Comparison of ENCODE assay signal across 8 cellular contexts in genomic region chr9:117704024-117704575, GRCh38. TPM values are rescaled to one million over a fixed set of nuclear protein-coding genes. Genes with fewer than 3 reads are reported as not detected.
A peak's percentile ranks its signal among the peaks of the same experiment; 100 is the strongest.
DNase-seq lines count a peak whose midpoint lies in the region; ATAC-seq and TF ChIP-seq lines count a peak whose summit lies in the region.

TSS of gene TLR4 (plus strand) at chr9:117704403. CDS start at chr9:117704473, 70 bp downstream.

- no peak for TF ChIP-seq CTCF in WTC11 (IDR thresholded peaks at IDR 0.05)
- no peak for TF ChIP-seq CTCF in heart left ventricle (IDR thresholded peaks at IDR 0.05)
- no peak for TF ChIP-seq CTCF in prostate gland (IDR thresholded peaks at IDR 0.05)

- H3K9me3 Mint-ChIP-seq in CD4-positive, CD25-positive, alpha-beta regulatory T cell, result peaks cover 0 to 11% (median 0%) of the 10 kb centered on the region in 7 donors
- H3K9me3 Mint-ChIP-seq in WTC11, result no peaks in the 10 kb centered on the region

- H3K36me3 ChIP-seq in CD4-positive, CD25-positive, alpha-beta regulatory T cell (ENCODE audit: control insufficient read depth, insufficient read depth, low read length), result no peaks in the 10 kb centered on the region
- H3K36me3 ChIP-seq in heart left ventricle (peaks cover 0 to 14% (median 11%) of the 10 kb centered on the region in 9 donors), prostate gland (no peaks in the 10 kb centered on the region)

- no peak within 1 kb of the TSS for H3K27ac ChIP-seq in CD4-positive, CD25-positive, alpha-beta regulatory T cell (ENCODE audit: insufficient read depth, low read length, poor library complexity, severe bottlenecking)
- peak within 1 kb of the TSS; percentile 75 to 95 (median 85) for H3K27ac ChIP-seq in heart left ventricle
- peak within 1 kb of the TSS; percentile 45 to 58 for H3K27ac ChIP-seq in prostate gland

- 25 to 29% (median 27%) methylated on average over 11 to 13 of the region's 13 CpGs for WGBS in heart left ventricle, 4 donors
- WGBS in prostate gland, result 19% methylated on average over 13 of the region's 13 CpGs

- no peaks in the 10 kb centered on the region for H3K27me3 ChIP-seq in CD4-positive, CD25-positive, alpha-beta regulatory T cell (ENCODE audit: control insufficient read depth, insufficient read depth, low read length)
- H3K27me3 ChIP-seq in heart left ventricle (no peaks in the 10 kb centered on the region), prostate gland (replicated peaks; ENCODE audit: insufficient read depth) (no peaks in the 10 kb centered on the region)

- POLR2A ChIA-PET in WTC11 (lab: Charles Lee), result interaction anchor here (0.7 kb wide), 1 partner anchor 555 kb away, joined by 6 read pairs; no protein-coding TSS in a partner anchor
- POLR2A ChIA-PET in HEK293T (lab: Yijun Ruan, JAX), result no interaction called here

- peak in 1 of 2 donors; percentile 71 for TF ChIP-seq POLR2A in heart left ventricle (IDR thresholded peaks at IDR 0.05)
- peak; percentile 22 for TF ChIP-seq POLR2A in prostate gland (IDR thresholded peaks at IDR 0.05)

- H3K36me3 Mint-ChIP-seq in CD4-positive, CD25-positive, alpha-beta regulatory T cell, result no peaks in the 10 kb centered on the region
- H3K36me3 Mint-ChIP-seq in WTC11, result no peaks in the 10 kb centered on the region

- no peak within 1 kb of the TSS for H3K27ac Mint-ChIP-seq in CD4-positive, CD25-positive, alpha-beta regulatory T cell
- peak within 1 kb of the TSS; percentile 32; the same call in 1 of the 2 replicates for H3K27ac Mint-ChIP-seq in WTC11

- H3K4me3 Mint-ChIP-seq in CD4-positive, CD25-positive, alpha-beta regulatory T cell, result no peak within 1 kb of the TSS
- H3K4me3 Mint-ChIP-seq in WTC11, result no peak within 1 kb of the TSS

- H3K4me1 Mint-ChIP-seq in CD4-positive, CD25-positive, alpha-beta regulatory T cell, result no peaks in the 10 kb centered on the region
- H3K4me1 Mint-ChIP-seq in WTC11, result peaks cover 11% of the 10 kb centered on the region

- no peaks in the 10 kb centered on the region for H3K9me3 ChIP-seq in CD4-positive, CD25-positive, alpha-beta regulatory T cell (ENCODE audit: control insufficient read depth in 2 of 2, low read length in 2 of 2)
- H3K9me3 ChIP-seq in heart left ventricle (no peaks in the 10 kb centered on the region), prostate gland (no peaks in the 10 kb centered on the region)

- no peak within 1 kb of the TSS for H3K4me3 ChIP-seq in CD4-positive, CD25-positive, alpha-beta regulatory T cell (ENCODE audit: low read depth, low read length)
- peak within 1 kb of the TSS; percentile 11 to 72 (median 59) for H3K4me3 ChIP-seq in heart left ventricle
- peak within 1 kb of the TSS; percentile 8 to 25 for H3K4me3 ChIP-seq in prostate gland

- H3K4me1 ChIP-seq in CD4-positive, CD25-positive, alpha-beta regulatory T cell (ENCODE audit: control insufficient read depth, insufficient read depth, low read length, poor library complexity, severe bottlenecking), result no peaks in the 10 kb centered on the region
- H3K4me1 ChIP-seq in heart left ventricle (peaks cover 0 to 45% (median 12%) of the 10 kb centered on the region in 12 donors), prostate gland (replicated peaks) (no peaks in the 10 kb centered on the region)

- intact Hi-C loops in heart left ventricle (cut with DNase I) (loop anchor here in 2 of 10 donors (5.0 to 10.0 kb wide), 2 partner anchors 59 to 78 kb away; no protein-coding TSS in a partner anchor), prostate gland (cut with DNase I) (no loop called here)

- peak in 1 of 3 donors; percentile 2 for DNase-seq in CD4-positive, CD25-positive, alpha-beta regulatory T cell
- DNase-seq in WTC11 (ENCODE audit: low spot score) (peak; percentile 12), heart left ventricle (peak; percentile 74 to 82 (median 77)), prostate gland (ENCODE audit: low spot score) (peak; percentile 30), HEK293T (ENCODE audit: extremely low spot score) (no peak), NCI-H2107 treated with DMSO at 0.1 percent for 48 hours (lab: John Stamatoyannopoulos, UW; ENCODE audit: unreplicated experiment) (no peak)

- H3K27me3 Mint-ChIP-seq in CD4-positive, CD25-positive, alpha-beta regulatory T cell, result no peaks in the 10 kb centered on the region
- no peaks in the 10 kb centered on the region for H3K27me3 Mint-ChIP-seq in WTC11 (ENCODE audit: low read depth)

- CTCF ChIA-PET in WTC11 (lab: Charles Lee), result interaction anchor here (0.6 kb wide), 1 partner anchor 57 kb away, joined by 3 read pairs; no protein-coding TSS in a partner anchor
- CTCF ChIA-PET in HEK293T (lab: Yijun Ruan, JAX), result no interaction called here

- peak; percentile 46 to 56 for ATAC-seq in CD4-positive, CD25-positive, alpha-beta regulatory T cell (ENCODE audit: low read depth in 2 of 2)
- ATAC-seq in GM19468 (IDR thresholded peaks at IDR 0.05; ENCODE audit: extremely low read depth, unreplicated experiment), result peak; percentile 99
- ATAC-seq in HG03571 (IDR thresholded peaks at IDR 0.05; ENCODE audit: unreplicated experiment), result peak; percentile 100
- ATAC-seq in WTC11, result peak; percentile 82
- ATAC-seq in heart left ventricle, result peak; percentile 68 to 93 (median 91)

TF ChIP-seq in WTC11, 78 proteins besides CTCF, POLR2A, EP300 and RAD21 (continues in another document):
- TF ChIP-seq, protein P1, sequence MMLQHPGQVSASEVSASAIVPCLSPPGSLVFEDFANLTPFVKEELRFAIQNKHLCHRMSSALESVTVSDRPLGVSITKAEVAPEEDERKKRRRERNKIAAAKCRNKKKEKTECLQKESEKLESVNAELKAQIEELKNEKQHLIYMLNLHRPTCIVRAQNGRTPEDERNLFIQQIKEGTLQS (CRISPR knock-in tag; conservative IDR thresholded peaks at IDR 0.05), result no peak
- TF ChIP-seq ELF4 (CRISPR knock-in tag; IDR thresholded peaks at IDR 0.05; ENCODE audit: low read depth) (no peak), GTF2I (CRISPR knock-in tag; conservative IDR thresholded peaks at IDR 0.05) (no peak)
- TF ChIP-seq, protein P2, sequence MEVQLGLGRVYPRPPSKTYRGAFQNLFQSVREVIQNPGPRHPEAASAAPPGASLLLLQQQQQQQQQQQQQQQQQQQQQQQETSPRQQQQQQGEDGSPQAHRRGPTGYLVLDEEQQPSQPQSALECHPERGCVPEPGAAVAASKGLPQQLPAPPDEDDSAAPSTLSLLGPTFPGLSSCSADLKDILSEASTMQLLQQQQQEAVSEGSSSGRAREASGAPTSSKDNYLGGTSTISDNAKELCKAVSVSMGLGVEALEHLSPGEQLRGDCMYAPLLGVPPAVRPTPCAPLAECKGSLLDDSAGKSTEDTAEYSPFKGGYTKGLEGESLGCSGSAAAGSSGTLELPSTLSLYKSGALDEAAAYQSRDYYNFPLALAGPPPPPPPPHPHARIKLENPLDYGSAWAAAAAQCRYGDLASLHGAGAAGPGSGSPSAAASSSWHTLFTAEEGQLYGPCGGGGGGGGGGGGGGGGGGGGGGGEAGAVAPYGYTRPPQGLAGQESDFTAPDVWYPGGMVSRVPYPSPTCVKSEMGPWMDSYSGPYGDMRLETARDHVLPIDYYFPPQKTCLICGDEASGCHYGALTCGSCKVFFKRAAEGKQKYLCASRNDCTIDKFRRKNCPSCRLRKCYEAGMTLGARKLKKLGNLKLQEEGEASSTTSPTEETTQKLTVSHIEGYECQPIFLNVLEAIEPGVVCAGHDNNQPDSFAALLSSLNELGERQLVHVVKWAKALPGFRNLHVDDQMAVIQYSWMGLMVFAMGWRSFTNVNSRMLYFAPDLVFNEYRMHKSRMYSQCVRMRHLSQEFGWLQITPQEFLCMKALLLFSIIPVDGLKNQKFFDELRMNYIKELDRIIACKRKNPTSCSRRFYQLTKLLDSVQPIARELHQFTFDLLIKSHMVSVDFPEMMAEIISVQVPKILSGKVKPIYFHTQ (CRISPR knock-in tag; IDR thresholded peaks at IDR 0.05), result no peak

TF ChIP-seq in HEK293T, 16 proteins besides CTCF, POLR2A, EP300 and RAD21:
- TF ChIP-seq LEF1 (IDR thresholded peaks at IDR 0.05; ENCODE audit: borderline replicate concordance) (no peak), CTBP1 (IDR thresholded peaks at IDR 0.05; ENCODE audit: borderline replicate concordance) (no peak), SP1 (IDR thresholded peaks at IDR 0.05) (no peak), ARNT (IDR thresholded peaks at IDR 0.05) (no peak), SUZ12 (IDR thresholded peaks at IDR 0.05) (no peak), FOXK2 (IDR thresholded peaks at IDR 0.05) (no peak)

RNA-seq across cellular contexts. Expression of gene TLR4, which starts in this region (rescaled TPM):
- total RNA-seq in CD4-positive, CD25-positive, alpha-beta regulatory T cell, result 0.07 TPM
- polyA plus RNA-seq in CD4-positive, CD25-positive, alpha-beta regulatory T cell, result under 1 TPM in 1 of 4 donors, not detected in 3; 0.13 TPM
- total RNA-seq in WTC11 (2021), result 0.05 to 0.11 TPM (median 0.11 TPM) in 3 replicates
- 10 to 100 TPM in 6 of 9 donors, 1 to 10 TPM in 3; 8.5 to 37.4 (median 11.0) TPM for total RNA-seq in heart left ventricle
- polyA plus RNA-seq in heart left ventricle, result 1 to 10 TPM; 2.0 to 3.2 TPM
- total RNA-seq in prostate gland, result 1 to 10 TPM; 4.7 to 9.7 TPM

Comparison
In these comparisons a context has a peak if more than half of its experiments do, and no peak if none do; other contexts are left out.
1. Peak in ATAC-seq in CD4-positive, CD25-positive, alpha-beta regulatory T cell; RNA of the gene not detected or under 1 TPM.
2. Peak in DNase-seq and ATAC-seq in WTC11; RNA of the gene not detected or under 1 TPM.
3. DNase-seq: peak in heart left ventricle (5 of 5) and prostate gland (single experiment); none in HEK293T (single experiment) and NCI-H2107 treated with DMSO at 0.1 percent for 48 hours (single experiment).
4. Peak in every context shown above with its lines, with median percentiles within 50 percentile points of each other: ATAC-seq.